Comparison of ENCODE assay signal across 30 cellular contexts in genomic region chr17:39834017-39834416, GRCh38. TPM values are rescaled to one million over a fixed set of nuclear protein-coding genes. Genes with fewer than 3 reads are reported as not detected.
DNase-seq lines count a peak whose midpoint lies in the region; ATAC-seq, FAIRE-seq and TF ChIP-seq lines count a peak whose summit lies in the region.
"Had no signal": no experiment of that assay in that cellular context is flagged by ENCODE, and none has a peak within 500 bp of the region (broad histone marks: within the 10 kb centered on the region; RNA-seq: fewer than 3 reads in every experiment).

No MANE protein-coding gene starts in this region.

- H3K9me3 Mint-ChIP-seq in activated T-cell treated with anti-CD3 and anti-CD28 coated beads, Interleukin-2, amount 50 U/mL, for 72 hours: peaks cover 0 to 7% of the 10 kb centered on the region in 2 donors
- peaks cover 9% of the 10 kb centered on the region for H3K9me3 Mint-ChIP-seq in GM23338

- POLR2A ChIA-PET in GM12878 (lab: Charles Lee): interaction anchor here (1.6 to 1.9 kb wide), 2 partner anchors 9 to 13 kb away, joined by 4 to 7 read pairs; no protein-coding TSS in a partner anchor

- SMC1A ChIA-PET in GM12878 (lab: Charles Lee; ENCODE audit: uncharacterized antibody, unreplicated experiment): interaction anchor here (1.0 to 3.7 kb wide), 6 partner anchors 9 to 27 kb away, joined by 3 to 16 read pairs (median 4); no protein-coding TSS in a partner anchor

- H3F3A ChIP-seq in GM23338 (replicated peaks; ENCODE audit: low read depth): no peaks in the 10 kb centered on the region

- no peak for FAIRE-seq in GM12878 (lab: Jason Lieb, UNC)
- FAIRE-seq: urothelium cell line had no signal

- no peak for DNase-seq in activated T-cell treated with anti-CD3 and anti-CD28 coated beads, Interleukin-2, amount 50 U/mL, for 72 hours
- DNase-seq in activated T-cell treated with anti-CD3 and anti-CD28 coated beads, Interleukin-2, amount 50 U/mL, for 48 hours: no peak
- no peak for DNase-seq in GM23338 (ENCODE audit: low spot score)
- DNase-seq in GM12878 (ENCODE audit: low read depth, low spot score): no peak
- DNase-seq in stimulated activated naive CD8-positive, alpha-beta T cell treated with anti-CD3 and anti-CD28 coated beads, Interleukin-15, Interleukin-2, amounts not matched to agents 100 U/mL and 50 U/mL, for 24 hours: no peak
- DNase-seq in cortex of kidney (lab: John Stamatoyannopoulos, UW): no peak
- no peak for DNase-seq in NCI-H524 treated with DMSO at 0.1 percent for 48 hours (lab: John Stamatoyannopoulos, UW)
- DNase-seq in globus pallidus (ENCODE audit: low spot score): no peak
- DNase-seq: body of pancreas; C1 segment of cervical spinal cord; DMS 273 treated with DMSO at 0.1 percent for 48 hours; effector CD8-positive, alpha-beta T cell; foreskin fibroblast; GM23248; heart right ventricle; HFFc6; IMR-90; left colon; mesenchymal stem cell; NCI-H1417; NCI-H446; occipital lobe; Right ventricle myocardium superior; WERI-Rb-1 had no signal

- peak overlapping the region; percentile 15; the same call in 1 of the 2 replicates for H2AFZ ChIP-seq in GM23338
- H2AFZ ChIP-seq in GM12878 (ENCODE audit: control insufficient read depth, low read depth, low read length): no peak overlapping the region
- H2AFZ ChIP-seq: GM23248 had no signal

- no peaks in the 10 kb centered on the region for H3K27me3 ChIP-seq in GM23338 (ENCODE audit: insufficient read depth)
- H3K27me3 ChIP-seq in GM12878 (replicated peaks in 1 of 2; ENCODE audit: control insufficient read depth in 2 of 2, insufficient read depth in 2 of 2, low read length in 1 of 2): no peaks in the 10 kb centered on the region
- H3K27me3 ChIP-seq: body of pancreas had no signal

- TF ChIP-seq CTCF in GM23338 (conservative IDR thresholded peaks at IDR 0.05; ENCODE audit: low read depth in 2 of 2) (no peak), GM12878 (IDR thresholded peaks at IDR 0.05 in 2 of 3, conservative IDR thresholded peaks at IDR 0.05 in 1 of 3; ENCODE audit: control insufficient read depth in 2 of 3, extremely low read depth in 1 of 3, insufficient read depth in 1 of 3, low read depth in 3 of 3, low read length in 3 of 3) (no peak)

- peaks cover 5% of the 10 kb centered on the region; the same call in 1 of the 2 replicates for H3K9me2 ChIP-seq in GM23338 (ENCODE audit: insufficient read depth)

- H3K27ac ChIP-seq in GM23338 (ENCODE audit: low read depth): no peak overlapping the region
- no peak overlapping the region for H3K27ac ChIP-seq in GM12878 (ENCODE audit: control insufficient read depth, insufficient read depth)
- H3K27ac ChIP-seq: body of pancreas, GM23248, heart right ventricle, WERI-Rb-1 had no signal

- H3K27ac Mint-ChIP-seq in activated T-cell treated with anti-CD3 and anti-CD28 coated beads, Interleukin-2, amount 50 U/mL, for 72 hours: peak overlapping the region; percentile 79
- H3K27ac Mint-ChIP-seq in GM23338: no peak overlapping the region
- H3K27ac Mint-ChIP-seq: HFFc6 had no signal

- no peaks in the 10 kb centered on the region for H3K36me3 ChIP-seq in GM23338 (ENCODE audit: insufficient read depth)
- peaks cover 11 to 38% of the 10 kb centered on the region in 2 experiments for H3K36me3 ChIP-seq in GM12878 (ENCODE audit: control insufficient read depth in 2 of 2, insufficient read depth in 2 of 2, low read length in 1 of 2)
- H3K36me3 ChIP-seq: WERI-Rb-1 had no signal

- TF ChIP-seq EP300 in GM12878 (IDR thresholded peaks at IDR 0.05; ENCODE audit: borderline replicate concordance in 1 of 2, control insufficient read depth in 1 of 2, low read depth in 2 of 2, low read length in 2 of 2): no peak

- H3K4me2 ChIP-seq in GM23338: no peak overlapping the region
- H3K4me2 ChIP-seq in GM12878 (ENCODE audit: control insufficient read depth, insufficient read depth): no peak overlapping the region

- peak; percentile 86 to 92 for ATAC-seq in activated T-cell treated with anti-CD3 and anti-CD28 coated beads, Interleukin-2, amount 50 U/mL, for 72 hours (replicated peaks in 1 of 2)
- no peak for ATAC-seq in GM23338
- ATAC-seq in GM12878: peak; percentile 58
- peak; percentile 80 for ATAC-seq in stimulated activated naive CD8-positive, alpha-beta T cell treated with anti-CD3 and anti-CD28 coated beads, Interleukin-15, Interleukin-2, amounts not matched to agents 100 U/mL and 50 U/mL, for 24 hours
- ATAC-seq: body of pancreas, heart right ventricle, left colon had no signal

- no peak for TF ChIP-seq POLR2A in GM12878 (IDR thresholded peaks at IDR 0.05; ENCODE audit: low read depth, low read length)

- H3K79me2 ChIP-seq in GM23338 (replicated peaks; ENCODE audit: insufficient read depth): no peaks in the 10 kb centered on the region
- peaks cover 60% of the 10 kb centered on the region for H3K79me2 ChIP-seq in GM12878 (ENCODE audit: control insufficient read depth, insufficient read depth, low read length)

- intact Hi-C loops in GM12878 (cut with micrococcal nuclease; ENCODE audit: unreplicated experiment): no loop called here

- peaks cover 19% of the 10 kb centered on the region for H3K9me3 ChIP-seq in GM12878 (replicated peaks; ENCODE audit: control insufficient read depth, insufficient read depth, low read length)
- H3K9me3 ChIP-seq: body of pancreas had no signal

- no peak for TF ChIP-seq RAD21 in GM12878 (IDR thresholded peaks at IDR 0.05; ENCODE audit: insufficient read depth, low read depth, low read length)

- H3K4me3 ChIP-seq in GM23338 (no peak overlapping the region), GM12878 (no peak overlapping the region)
- H3K4me3 ChIP-seq: body of pancreas, GM23248, heart right ventricle had no signal

- H3K9ac ChIP-seq in GM12878 (ENCODE audit: control insufficient read depth, insufficient read depth, low read length): no peak overlapping the region
- H3K9ac ChIP-seq: GM23248 had no signal

- CTCF ChIA-PET in GM12878 (lab: Yijun Ruan, JAX): interaction anchor here (0.7 to 1.4 kb wide), 6 partner anchors 12 to 252 kb away, joined by 3 to 4 read pairs (median 3); partner anchors contain the start of gene PSMD3

- in situ Hi-C loops in GM12878 (cut with MboI): no loop called here

- RAD21 ChIA-PET in GM12878 (lab: Charles Lee; ENCODE audit: unreplicated experiment): interaction anchor here (1.0 kb wide), 1 partner anchor 28 kb away, joined by 3 read pairs; no protein-coding TSS in a partner anchor

- no peaks in the 10 kb centered on the region for H3K4me1 ChIP-seq in GM23338 (ENCODE audit: insufficient read depth)
- H3K4me1 ChIP-seq in GM12878 (ENCODE audit: control insufficient read depth, insufficient read depth, low read length): no peaks in the 10 kb centered on the region; the same call in 1 of the 2 replicates
- H3K4me1 ChIP-seq: body of pancreas, heart right ventricle had no signal

- H3K36me3 Mint-ChIP-seq in activated T-cell treated with anti-CD3 and anti-CD28 coated beads, Interleukin-2, amount 50 U/mL, for 72 hours (ENCODE audit: insufficient read depth in 2 of 2): peaks cover 18 to 53% of the 10 kb centered on the region in 2 donors
- H3K36me3 Mint-ChIP-seq in GM23338 (ENCODE audit: low read depth): no peaks in the 10 kb centered on the region; the same call in 2 of the 3 replicates

- no TSS peak for BruUV-seq in GM12878 (replicated peaks; lab: Mats Ljungman, UMichigan)

- peak overlapping the region in 1 of 2 donors; percentile 25 for H3K4me3 Mint-ChIP-seq in activated T-cell treated with anti-CD3 and anti-CD28 coated beads, Interleukin-2, amount 50 U/mL, for 72 hours
- no peak overlapping the region for H3K4me3 Mint-ChIP-seq in GM23338
- H3K4me3 Mint-ChIP-seq: HFFc6 had no signal

- H3K4me1 Mint-ChIP-seq in activated T-cell treated with anti-CD3 and anti-CD28 coated beads, Interleukin-2, amount 50 U/mL, for 72 hours (ENCODE audit: low read depth): peaks cover 39% of the 10 kb centered on the region
- H3K4me1 Mint-ChIP-seq in GM23338: no peaks in the 10 kb centered on the region

- H4K20me1 ChIP-seq in GM23338 (replicated peaks; ENCODE audit: insufficient read depth) (no peaks in the 10 kb centered on the region), GM12878 (ENCODE audit: control insufficient read depth, insufficient read depth) (no peaks in the 10 kb centered on the region)

- no peaks in the 10 kb centered on the region for H3K27me3 Mint-ChIP-seq in activated T-cell treated with anti-CD3 and anti-CD28 coated beads, Interleukin-2, amount 50 U/mL, for 72 hours (ENCODE audit: low read depth)
- peaks cover 4% of the 10 kb centered on the region for H3K27me3 Mint-ChIP-seq in GM23338 (ENCODE audit: insufficient read depth, low read depth, poor library complexity)

RNA-seq across cellular contexts. Expression of gene IKZF3, which starts 30.1 kb away (rescaled TPM):
- total RNA-seq in activated T-cell treated with anti-CD3 and anti-CD28 coated beads, Interleukin-2, amount 50 U/mL, for 72 hours: 10 to 100 TPM; 70.7 to 78.9 TPM
- total RNA-seq in GM23338 (2014; rRNA removed; shearing (Covaris generic)): 0.76 and 1.4 TPM in 2 replicates
- polyA plus RNA-seq in GM23338 (2016; fragmentation: Nextera tagmentation; extraction: Ambion mirVana) (0.05 and 0.11 TPM in 2 replicates), GM12878 (2011; rRNA removed) (36.7 and 53.2 TPM in 2 replicates), GM12878 (2014; fragmentation: Illumina TruSeq; extraction: Trizol) (50.8 and 53.0 TPM in 2 replicates), GM12878 (2014; fragmentation: Nextera tagmentation; extraction: Ambion mirVana) (10 to 100 TPM in 1 of 2 experiments, 1 to 10 TPM in 1; 5.5 to 14.0 TPM), GM12878 (2014; rRNA removed) (31.9 and 33.6 TPM in 2 replicates), GM12878 (2016; fragmentation: Nextera tagmentation; extraction: Ambion mirVana) (10 to 100 TPM; 39.3 to 42.3 TPM)
- total RNA-seq in GM12878 (2013; cell fraction: nucleolus; rRNA removed): 78.7 and 87.0 TPM in 2 replicates
- total RNA-seq in GM12878 (2014; rRNA removed) (61.4 and 63.0 TPM in 2 replicates), GM12878 (2014; rRNA removed; fragmentation: Illumina TruSeq; extraction: Trizol) (64.1 and 66.0 TPM in 2 replicates), GM12878 (2021) (96.4 and 98.2 TPM in 2 replicates)
- 33.1 TPM for polyA plus RNA-seq in GM12878 (2011; ENCODE audit: low read depth)
- polyA plus RNA-seq in GM12878 (2011; cell fraction: cytosol; rRNA removed): 51.1 and 53.4 TPM in 2 replicates
- 26.0 and 32.5 TPM in 2 replicates for polyA plus RNA-seq in GM12878 (2011; cell fraction: nucleus; rRNA removed)
- polyA plus RNA-seq in GM12878 (2012): 41.2 and 43.3 TPM in 2 replicates
- 166 and 185 TPM in 2 replicates for polyA minus RNA-seq in GM12878 (2011; rRNA and poly(A)+ RNA removed)
- polyA minus RNA-seq in GM12878 (2011; cell fraction: cytosol; rRNA and poly(A)+ RNA removed): 70.3 and 71.5 TPM in 2 replicates
- 20.2 and 40.0 TPM in 2 replicates for polyA minus RNA-seq in GM12878 (2011; cell fraction: nucleus; rRNA and poly(A)+ RNA removed)
- total RNA-seq: GM23248, HFFc6, IMR-90, M059J had no signal
- polyA plus RNA-seq: AG04450, IMR-90 had no signal

RNA-seq across cellular contexts. Expression of gene ZPBP2, which starts 34.0 kb away (rescaled TPM):
- total RNA-seq in activated T-cell treated with anti-CD3 and anti-CD28 coated beads, Interleukin-2, amount 50 U/mL, for 72 hours: under 1 TPM; 0.36 to 0.81 TPM
- total RNA-seq in GM23338 (2014; rRNA removed; shearing (Covaris generic)): not detected in 2 replicates
- polyA plus RNA-seq in GM23338 (2016; fragmentation: Nextera tagmentation; extraction: Ambion mirVana) (0.28 TPM in 1 of 2 replicates, not detected in the other), GM12878 (2011; rRNA removed) (0.39 and 0.73 TPM in 2 replicates), GM12878 (2014; fragmentation: Illumina TruSeq; extraction: Trizol) (0.66 and 1.0 TPM in 2 replicates), GM12878 (2014; fragmentation: Nextera tagmentation; extraction: Ambion mirVana) (1 to 10 TPM in 1 of 2 experiments, under 1 TPM in 1; 0.62 to 1.0 TPM), GM12878 (2014; rRNA removed) (0.33 and 0.36 TPM in 2 replicates), GM12878 (2016; fragmentation: Nextera tagmentation; extraction: Ambion mirVana) (under 1 TPM; 0.53 to 0.98 TPM)
- 0.50 and 0.56 TPM in 2 replicates for total RNA-seq in GM12878 (2013; cell fraction: nucleolus; rRNA removed)
- total RNA-seq in GM12878 (2014; rRNA removed) (0.34 and 0.49 TPM in 2 replicates), GM12878 (2014; rRNA removed; fragmentation: Illumina TruSeq; extraction: Trizol) (0.45 and 0.46 TPM in 2 replicates), GM12878 (2021) (0.67 and 0.77 TPM in 2 replicates)
- 0.31 TPM for polyA plus RNA-seq in GM12878 (2011; ENCODE audit: low read depth)
- polyA plus RNA-seq in GM12878 (2011; cell fraction: cytosol; rRNA removed): 0.12 and 0.15 TPM in 2 replicates
- 0.42 and 0.82 TPM in 2 replicates for polyA plus RNA-seq in GM12878 (2011; cell fraction: nucleus; rRNA removed)
- polyA plus RNA-seq in GM12878 (2012): 0.56 and 0.64 TPM in 2 replicates
- polyA minus RNA-seq in GM12878 (2011; rRNA and poly(A)+ RNA removed): 0.36 and 0.51 TPM in 2 replicates
- 0.42 TPM in 1 of 2 replicates, not detected in the other for polyA minus RNA-seq in GM12878 (2011; cell fraction: cytosol; rRNA and poly(A)+ RNA removed)
- polyA minus RNA-seq in GM12878 (2011; cell fraction: nucleus; rRNA and poly(A)+ RNA removed): 0.29 TPM in 1 of 2 replicates, not detected in the other
- total RNA-seq: body of pancreas, GM23248, heart right ventricle, HFFc6, IMR-90, left colon, M059J, occipital lobe, Right ventricle myocardium superior, skeletal muscle tissue, temporal lobe had no signal
- polyA plus RNA-seq: AG04450, esophagus, GM23248, heart right ventricle, IMR-90 had no signal

Comparison
In these comparisons a context has a peak if more than half of its experiments do, and no peak if none do; other contexts are left out.
1. RNA of gene IKZF3, which starts 30.1 kb away (total RNA-seq): 70.7 to 78.9 TPM in activated T-cell treated with anti-CD3 and anti-CD28 coated beads, Interleukin-2, amount 50 U/mL, for 72 hours and 61.4 to 98.2 TPM in GM12878; 0.76 to 1.4 TPM in GM23338; every median in the first group is over 10 times any median in the second.